In genomic region chr12:13079440-13079906, GRCh38 we compare ENCODE assay signal across 1 cellular context.
A peak's percentile ranks its signal among the peaks of the same experiment; 100 is the strongest.
TF ChIP-seq lines count a peak whose summit lies in the region.

No MANE protein-coding gene starts in this region.

TF ChIP-seq in HepG2, 621 proteins besides CTCF, POLR2A, EP300 and RAD21 (continued from another document and continues in another):
- TF ChIP-seq AHDC1 (CRISPR knock-in tag; IDR thresholded peaks at IDR 0.05; ENCODE audit: borderline replicate concordance): peak; percentile 88; the same call in 1 of the 2 replicates
- TF ChIP-seq ZFP37 (CRISPR knock-in tag; IDR thresholded peaks at IDR 0.05; ENCODE audit: borderline replicate concordance): no peak
- 0 out of 2 replicates have a peak, but pooled peaks have one; percentile 32 for TF ChIP-seq SIX4 (CRISPR knock-in tag; IDR thresholded peaks at IDR 0.05)
- TF ChIP-seq ZIK1 (CRISPR knock-in tag; IDR thresholded peaks at IDR 0.05; ENCODE audit: borderline replicate concordance, low read depth): no peak
- TF ChIP-seq BCLAF1 (IDR thresholded peaks at IDR 0.05): no peak
- TF ChIP-seq STAG1 (CRISPR knock-in tag; IDR thresholded peaks at IDR 0.05): peak; percentile 38
- TF ChIP-seq FOXO1 (CRISPR knock-in tag; IDR thresholded peaks at IDR 0.05): peak; percentile 56; the same call in 1 of the 2 replicates
- no peak for TF ChIP-seq ZNF160 (CRISPR knock-in tag; IDR thresholded peaks at IDR 0.05)
- peak; percentile 57; the same call in 1 of the 2 replicates for TF ChIP-seq SRF (IDR thresholded peaks at IDR 0.05; ENCODE audit: low read depth, low read length)
- TF ChIP-seq KAT7 (CRISPR knock-in tag; IDR thresholded peaks at IDR 0.05; ENCODE audit: borderline replicate concordance): no peak
- TF ChIP-seq ZNF333 (CRISPR knock-in tag; IDR thresholded peaks at IDR 0.05; ENCODE audit: borderline replicate concordance): no peak
- no peak for TF ChIP-seq ARID2 (CRISPR knock-in tag; IDR thresholded peaks at IDR 0.05; ENCODE audit: borderline replicate concordance)
- TF ChIP-seq SMYD3 (CRISPR knock-in tag; IDR thresholded peaks at IDR 0.05): 0 out of 2 replicates have a peak, but pooled peaks have one; percentile 59
- no peak for TF ChIP-seq ZNF142 (CRISPR knock-in tag; IDR thresholded peaks at IDR 0.05)
- peak; percentile 96 for TF ChIP-seq ZNF256 (CRISPR knock-in tag; conservative IDR thresholded peaks at IDR 0.05)
- TF ChIP-seq ZHX2 (IDR thresholded peaks at IDR 0.05; ENCODE audit: low read depth): no peak
- no peak for TF ChIP-seq ZHX2 (CRISPR knock-in tag; IDR thresholded peaks at IDR 0.05; ENCODE audit: borderline replicate concordance)
- no peak; the same call in 1 of the 2 replicates for TF ChIP-seq ZBED4 (CRISPR knock-in tag; IDR thresholded peaks at IDR 0.05; ENCODE audit: borderline replicate concordance)
- TF ChIP-seq ZNF800 (CRISPR knock-in tag; IDR thresholded peaks at IDR 0.05): peak; percentile 29; the same call in 1 of the 2 replicates
- no peak for TF ChIP-seq KLF9 (CRISPR knock-in tag; IDR thresholded peaks at IDR 0.05; ENCODE audit: low read depth)
- TF ChIP-seq ZNF777 (CRISPR knock-in tag; IDR thresholded peaks at IDR 0.05): peak; percentile 56; the same call in 1 of the 2 replicates
- TF ChIP-seq ZSCAN29 (CRISPR knock-in tag; conservative IDR thresholded peaks at IDR 0.05): no peak
- no peak for TF ChIP-seq ZNF430 (CRISPR knock-in tag; IDR thresholded peaks at IDR 0.05)
